Comparison of ENCODE assay signal across 8 cellular contexts in the genomic region with DNA sequence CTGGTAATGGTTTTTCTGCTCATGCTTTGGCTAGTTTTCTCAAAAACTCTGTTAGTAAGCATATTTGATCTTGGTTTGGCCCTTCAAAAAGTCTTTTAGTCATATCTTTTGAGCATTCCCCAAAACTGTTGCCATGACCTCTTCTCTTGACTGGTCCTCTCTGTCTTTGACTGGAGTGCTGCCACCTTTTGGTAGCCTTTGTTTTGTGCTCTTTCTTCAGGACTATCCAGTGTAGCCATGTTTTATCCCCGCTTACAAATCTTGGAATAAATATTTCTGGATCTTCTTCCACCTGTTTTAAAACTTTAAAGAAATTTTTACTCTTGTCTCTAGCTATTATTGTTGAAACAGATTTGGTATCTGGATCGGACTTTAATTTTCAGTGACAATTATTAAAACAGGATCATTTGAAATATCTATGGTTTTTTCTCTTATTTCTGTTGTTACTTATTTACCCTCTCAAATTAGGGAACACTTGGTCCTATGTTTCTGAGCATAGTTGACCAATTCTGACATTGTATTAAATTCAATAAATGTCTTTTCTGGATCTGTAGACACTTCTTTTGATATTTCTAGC. TPM values are rescaled to one million over a fixed set of nuclear protein-coding genes. Genes with fewer than 3 reads are reported as not detected.
A peak's percentile ranks its signal among the peaks of the same experiment; 100 is the strongest.
DNase-seq lines count a peak whose midpoint lies in the region; ATAC-seq, FAIRE-seq and TF ChIP-seq lines count a peak whose summit lies in the region.

No MANE protein-coding gene starts in this region.

- ATAC-seq in GM12878 (peak; percentile 78), GM18909 (IDR thresholded peaks at IDR 0.05; ENCODE audit: poor library complexity, unreplicated experiment) (no peak), GM18519 (IDR thresholded peaks at IDR 0.05; ENCODE audit: low FRiP score, unreplicated experiment) (no peak)

- in situ Hi-C loops in GM12878 (cut with MboI) = no loop called here

- TF ChIP-seq EP300 in GM12878 (IDR thresholded peaks at IDR 0.05; ENCODE audit: borderline replicate concordance in 1 of 2, control insufficient read depth in 1 of 2, low read depth in 2 of 2, low read length in 2 of 2) = no peak
- TF ChIP-seq EP300 in neural cell (conservative IDR thresholded peaks at IDR 0.05; ENCODE audit: poor library complexity, severe bottlenecking) = no peak
- no peak for TF ChIP-seq EP300 in stomach (IDR thresholded peaks at IDR 0.05)

- H3K27ac ChIP-seq in GM12878 (ENCODE audit: control insufficient read depth, insufficient read depth) = no peak overlapping the region
- H3K27ac ChIP-seq in neural cell (ENCODE audit: low read length) = no peak overlapping the region
- no peak overlapping the region for H3K27ac ChIP-seq in stomach

- TF ChIP-seq RAD21 in GM12878 (IDR thresholded peaks at IDR 0.05; ENCODE audit: insufficient read depth, low read depth, low read length) = peak; percentile 35; the same call in 1 of the 2 replicates
- TF ChIP-seq RAD21 in neural cell (conservative IDR thresholded peaks at IDR 0.05) = no peak

- no peaks in the 10 kb centered on the region for H3F3A ChIP-seq in neural cell (ENCODE audit: insufficient read depth, low read length, poor library complexity, severe bottlenecking)

- H3K4me1 ChIP-seq in GM12878 (ENCODE audit: control insufficient read depth, insufficient read depth, low read length) (peaks cover 8% of the 10 kb centered on the region), stomach (no peaks in the 10 kb centered on the region)

- no peak for TF ChIP-seq POLR2A in GM12878 (IDR thresholded peaks at IDR 0.05; ENCODE audit: low read depth, low read length)
- TF ChIP-seq POLR2A in stomach (IDR thresholded peaks at IDR 0.05) = no peak

- H3K9ac ChIP-seq in GM12878 (ENCODE audit: control insufficient read depth, insufficient read depth, low read length) (no peak overlapping the region), neural cell (ENCODE audit: low read length) (no peak overlapping the region)

- intact Hi-C loops in GM12878 (cut with micrococcal nuclease; ENCODE audit: unreplicated experiment) (no loop called here), stomach (cut with DNase I; ENCODE audit: low total_unique reads) (no loop called here)

- DNase-seq in NCI-H2171 treated with DMSO at 0.1 percent for 48 hours (lab: John Stamatoyannopoulos, UW) (peak; percentile 30), NCI-H2171 (lab: John Stamatoyannopoulos, UW) (no peak), GM12878 (ENCODE audit: low read depth, low spot score) (no peak), stomach (no peak)

- H3K27me3 ChIP-seq in GM12878 (replicated peaks in 1 of 2; ENCODE audit: control insufficient read depth in 2 of 2, insufficient read depth in 2 of 2, low read length in 1 of 2) = no peaks in the 10 kb centered on the region
- H3K27me3 ChIP-seq in neural cell (ENCODE audit: insufficient read depth, low read depth, low read length) = no peaks in the 10 kb centered on the region
- no peaks in the 10 kb centered on the region for H3K27me3 ChIP-seq in stomach

- no TSS peak for BruUV-seq in GM12878 (replicated peaks; lab: Mats Ljungman, UMichigan)

- peak overlapping the region; percentile 15; the same call in 1 of the 2 replicates for H3K4me3 ChIP-seq in GM12878
- H3K4me3 ChIP-seq in neural cell (ENCODE audit: low read length) = no peak overlapping the region
- no peak overlapping the region for H3K4me3 ChIP-seq in stomach

- peak; percentile 76 for TF ChIP-seq CTCF in LNCAP (IDR thresholded peaks at IDR 0.05)
- TF ChIP-seq CTCF in GM12878 (IDR thresholded peaks at IDR 0.05 in 2 of 3, conservative IDR thresholded peaks at IDR 0.05 in 1 of 3; ENCODE audit: control insufficient read depth in 2 of 3, extremely low read depth in 1 of 3, insufficient read depth in 1 of 3, low read depth in 3 of 3, low read length in 3 of 3) = peak; percentile 50 to 63 (median 56)
- TF ChIP-seq CTCF in neural cell (IDR thresholded peaks at IDR 0.05; ENCODE audit: poor library complexity, severe bottlenecking) = peak; percentile 31
- TF ChIP-seq CTCF in stomach (IDR thresholded peaks at IDR 0.05) = peak in 2 of 7 experiments; percentile 6 to 20

- H3K9me2 ChIP-seq in neural cell (ENCODE audit: insufficient read depth, low read length) = no peaks in the 10 kb centered on the region

- no peaks in the 10 kb centered on the region for H3K79me2 ChIP-seq in GM12878 (ENCODE audit: control insufficient read depth, insufficient read depth, low read length)
- H3K79me2 ChIP-seq in neural cell (replicated peaks; ENCODE audit: insufficient read depth, low read length) = no peaks in the 10 kb centered on the region

- H3K36me3 ChIP-seq in GM12878 (ENCODE audit: control insufficient read depth in 2 of 2, insufficient read depth in 2 of 2, low read length in 1 of 2) = no peaks in the 10 kb centered on the region
- no peaks in the 10 kb centered on the region for H3K36me3 ChIP-seq in neural cell (ENCODE audit: insufficient read depth, low read length)
- no peaks in the 10 kb centered on the region for H3K36me3 ChIP-seq in stomach

- CTCF ChIA-PET in GM12878 (lab: Yijun Ruan, JAX) = interaction anchor here (0.7 to 1.6 kb wide), 6 partner anchors 21 to 482 kb away, joined by 3 to 5 read pairs (median 3); no protein-coding TSS in a partner anchor

- FAIRE-seq in GM12878 (lab: Jason Lieb, UNC) = peak; percentile 62

- H2AFZ ChIP-seq in GM12878 (ENCODE audit: control insufficient read depth, low read depth, low read length) (no peak overlapping the region), neural cell (ENCODE audit: low read depth, low read length) (no peak overlapping the region)

- 2% methylated on average over 2 of the region's 2 CpGs for WGBS in GM12878 (ENCODE audit: insufficient coverage, insufficient replicate concordance, low lambda C conversion rate, missing lambda C conversion rate)
- 68 to 84% (median 75%) methylated on average over 2 of the region's 2 CpGs for WGBS in stomach, 5 donors

- H4K20me1 ChIP-seq in GM12878 (ENCODE audit: control insufficient read depth, insufficient read depth) (no peaks in the 10 kb centered on the region), neural cell (ENCODE audit: insufficient read depth) (no peaks in the 10 kb centered on the region)

- POLR2A ChIA-PET in GM12878 (lab: Charles Lee) = no interaction called here

- H3K4me2 ChIP-seq in GM12878 (ENCODE audit: control insufficient read depth, insufficient read depth) (peak overlapping the region; percentile 71; the same call in 1 of the 2 replicates), neural cell (ENCODE audit: low read length) (no peak overlapping the region)

- H3K9me3 ChIP-seq in GM12878 (replicated peaks; ENCODE audit: control insufficient read depth, insufficient read depth, low read length) = no peaks in the 10 kb centered on the region
- no peaks in the 10 kb centered on the region for H3K9me3 ChIP-seq in neural cell (ENCODE audit: low read length)
- peaks cover 0 to 9% (median 3%) of the 10 kb centered on the region in 4 donors for H3K9me3 ChIP-seq in stomach

- RAD21 ChIA-PET in GM12878 (lab: Charles Lee; ENCODE audit: unreplicated experiment) = no interaction called here

- SMC1A ChIA-PET in GM12878 (lab: Charles Lee; ENCODE audit: uncharacterized antibody, unreplicated experiment) = interaction anchor here (0.8 kb wide), 1 partner anchor 201 kb away, joined by 3 read pairs; no protein-coding TSS in a partner anchor

TF ChIP-seq in GM12878, 131 proteins besides CTCF, POLR2A, EP300 and RAD21:
- TF ChIP-seq SMC3 (IDR thresholded peaks at IDR 0.05; ENCODE audit: borderline replicate concordance, low read length) (peak; percentile 30; the same call in 1 of the 2 replicates), SIN3A (IDR thresholded peaks at IDR 0.05; ENCODE audit: low read depth, low read length) (no peak), YY1 (IDR thresholded peaks at IDR 0.05; ENCODE audit: low read depth, low read length) (peak; percentile 43; the same call in 1 of the 2 replicates), ZNF274 (IDR thresholded peaks at IDR 0.05; ENCODE audit: insufficient read depth, insufficient read length) (no peak), PML (IDR thresholded peaks at IDR 0.05; ENCODE audit: low read length) (no peak)

TF ChIP-seq in neural cell, 6 proteins besides CTCF, POLR2A, EP300 and RAD21 (continues in another document):
- no peak for TF ChIP-seq EZH2 (IDR thresholded peaks at IDR 0.05; ENCODE audit: borderline replicate concordance, insufficient read depth, low read length, poor library complexity, severe bottlenecking)
- TF ChIP-seq POLR2AphosphoS5 (IDR thresholded peaks at IDR 0.05) = no peak

RNA-seq across cellular contexts. Expression of gene ELOA2, which starts 1.0 kb away (rescaled TPM):
- total RNA-seq in GM12878 (2013; cell fraction: nucleolus; rRNA removed) = not detected in 2 replicates
- total RNA-seq in GM12878 (2014; rRNA removed) (not detected in 2 replicates), GM12878 (2014; rRNA removed; fragmentation: Illumina TruSeq; extraction: Trizol) (not detected in 2 replicates), GM12878 (2021) (not detected in 2 replicates), stomach (not detected)
- polyA plus RNA-seq in GM12878 (2011; ENCODE audit: low read depth) = not detected
- polyA plus RNA-seq in GM12878 (2011; rRNA removed) (not detected in 2 replicates), GM12878 (2014; fragmentation: Illumina TruSeq; extraction: Trizol) (not detected in 2 replicates), GM12878 (2014; fragmentation: Nextera tagmentation; extraction: Ambion mirVana) (not detected), GM12878 (2014; rRNA removed) (not detected in 2 replicates), GM12878 (2016; fragmentation: Nextera tagmentation; extraction: Ambion mirVana) (not detected), neural cell (not detected in 2 replicates), stomach (under 1 TPM in 1 of 3 donors, not detected in 2; 0.15 TPM)
- not detected in 2 replicates for polyA plus RNA-seq in GM12878 (2011; cell fraction: cytosol; rRNA removed)
- not detected in 2 replicates for polyA plus RNA-seq in GM12878 (2011; cell fraction: nucleus; rRNA removed)
- not detected in 2 replicates for polyA plus RNA-seq in GM12878 (2012)
- not detected in 2 replicates for polyA minus RNA-seq in GM12878 (2011; rRNA and poly(A)+ RNA removed)
- polyA minus RNA-seq in GM12878 (2011; cell fraction: cytosol; rRNA and poly(A)+ RNA removed) = not detected in 2 replicates
- polyA minus RNA-seq in GM12878 (2011; cell fraction: nucleus; rRNA and poly(A)+ RNA removed) = not detected in 2 replicates
- not detected in 2 replicates for polyA minus RNA-seq in neural cell
